ENCODE assay signal across 1 cellular context in the genomic region with DNA sequence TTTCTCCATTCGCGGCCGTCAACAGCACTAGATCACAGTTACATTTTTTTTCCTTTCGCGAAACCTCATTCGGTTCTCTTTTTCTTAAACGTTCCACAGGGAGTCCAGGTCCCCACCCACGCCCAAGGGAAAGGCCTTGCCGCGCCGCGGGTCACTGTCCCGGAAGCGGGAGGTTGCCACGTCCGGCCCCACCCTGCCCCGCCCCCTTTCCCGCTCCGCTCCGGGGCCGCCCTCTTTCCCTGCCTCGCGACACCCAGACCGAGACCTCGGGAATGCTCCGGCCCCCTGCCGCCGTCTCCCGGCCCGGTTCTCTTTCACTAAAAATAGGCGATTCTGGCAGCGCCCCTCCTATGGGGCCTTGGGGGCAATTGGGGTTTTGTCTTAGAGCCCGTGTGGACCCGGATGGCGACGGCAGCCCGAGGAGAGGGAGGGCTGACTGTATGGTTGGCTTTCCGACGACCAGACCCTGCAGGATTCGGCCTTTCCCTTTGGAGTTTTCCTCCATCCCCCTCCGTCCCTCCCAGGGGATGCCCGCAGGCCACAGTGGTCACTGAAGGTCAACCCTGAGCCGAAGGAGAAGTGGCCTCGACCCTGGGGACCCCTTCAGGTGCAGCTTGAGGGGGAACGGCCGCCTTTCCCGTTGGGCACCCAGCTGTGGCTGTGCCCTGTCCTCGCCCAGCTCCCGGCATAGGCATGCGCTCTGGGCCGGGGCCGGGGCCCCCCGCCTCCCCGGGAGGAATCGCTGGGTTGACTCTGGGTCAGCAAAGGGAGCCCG.
TF ChIP-seq lines count a peak whose summit lies in the region.

No MANE protein-coding gene starts in this region.

TF ChIP-seq in K562, 482 proteins besides CTCF, POLR2A, EP300 and RAD21 (continued from another document and continues in another):
- TF ChIP-seq, protein P1, sequence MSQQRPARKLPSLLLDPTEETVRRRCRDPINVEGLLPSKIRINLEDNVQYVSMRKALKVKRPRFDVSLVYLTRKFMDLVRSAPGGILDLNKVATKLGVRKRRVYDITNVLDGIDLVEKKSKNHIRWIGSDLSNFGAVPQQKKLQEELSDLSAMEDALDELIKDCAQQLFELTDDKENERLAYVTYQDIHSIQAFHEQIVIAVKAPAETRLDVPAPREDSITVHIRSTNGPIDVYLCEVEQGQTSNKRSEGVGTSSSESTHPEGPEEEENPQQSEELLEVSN (IDR thresholded peaks at IDR 0.05; ENCODE audit: borderline replicate concordance in 1 of 2, extremely low read depth in 1 of 2, insufficient read depth in 1 of 2, insufficient read length in 1 of 2, low read depth in 1 of 2, low read length in 1 of 2, poor library complexity in 1 of 2, severe bottlenecking in 1 of 2), result peak; percentile 49 to 85
- peak; percentile 47; the same call in 1 of the 2 replicates for TF ChIP-seq TGIF2 (CRISPR knock-in tag; IDR thresholded peaks at IDR 0.05)
- TF ChIP-seq KDM5B (IDR thresholded peaks at IDR 0.05; ENCODE audit: insufficient replicate concordance, low read depth, low read length), result peak; percentile 65
- 0 out of 2 replicates have a peak, but pooled peaks have one; percentile 10 for TF ChIP-seq ESRRA (IDR thresholded peaks at IDR 0.05; ENCODE audit: borderline replicate concordance, low read depth)
- peak; percentile 88 for TF ChIP-seq ZFX (CRISPR knock-in tag; IDR thresholded peaks at IDR 0.05)
- peak; percentile 96 for TF ChIP-seq CHD2 (IDR thresholded peaks at IDR 0.05; ENCODE audit: low read depth, low read length)
- peak; percentile 34; the same call in 1 of the 2 replicates for TF ChIP-seq NCOR1 (IDR thresholded peaks at IDR 0.05)
- TF ChIP-seq MTA2 (IDR thresholded peaks at IDR 0.05; ENCODE audit: low read depth), result 0 out of 2 replicates have a peak, but pooled peaks have one; percentile 18
- TF ChIP-seq, protein P2, sequence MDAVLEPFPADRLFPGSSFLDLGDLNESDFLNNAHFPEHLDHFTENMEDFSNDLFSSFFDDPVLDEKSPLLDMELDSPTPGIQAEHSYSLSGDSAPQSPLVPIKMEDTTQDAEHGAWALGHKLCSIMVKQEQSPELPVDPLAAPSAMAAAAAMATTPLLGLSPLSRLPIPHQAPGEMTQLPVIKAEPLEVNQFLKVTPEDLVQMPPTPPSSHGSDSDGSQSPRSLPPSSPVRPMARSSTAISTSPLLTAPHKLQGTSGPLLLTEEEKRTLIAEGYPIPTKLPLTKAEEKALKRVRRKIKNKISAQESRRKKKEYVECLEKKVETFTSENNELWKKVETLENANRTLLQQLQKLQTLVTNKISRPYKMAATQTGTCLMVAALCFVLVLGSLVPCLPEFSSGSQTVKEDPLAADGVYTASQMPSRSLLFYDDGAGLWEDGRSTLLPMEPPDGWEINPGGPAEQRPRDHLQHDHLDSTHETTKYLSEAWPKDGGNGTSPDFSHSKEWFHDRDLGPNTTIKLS (IDR thresholded peaks at IDR 0.05; ENCODE audit: borderline replicate concordance, low read depth), result peak; percentile 84
- no peak for TF ChIP-seq BCL6 (CRISPR knock-in tag; IDR thresholded peaks at IDR 0.05)
- peak; percentile 86 for TF ChIP-seq ELF1 (tag; IDR thresholded peaks at IDR 0.05)
- TF ChIP-seq KLF6 (CRISPR knock-in tag; IDR thresholded peaks at IDR 0.05; ENCODE audit: borderline replicate concordance), result peak; percentile 69; the same call in 1 of the 2 replicates
- TF ChIP-seq ILK (tag; IDR thresholded peaks at IDR 0.05; ENCODE audit: borderline replicate concordance, low read depth), result no peak
- peak in 1 of 3 experiments; percentile 25 for TF ChIP-seq YY1 (IDR thresholded peaks at IDR 0.05; ENCODE audit: borderline replicate concordance in 1 of 3, control insufficient read depth in 1 of 3, extremely low read depth in 1 of 3, insufficient read depth in 3 of 3, insufficient read length in 1 of 3, insufficient replicate concordance in 2 of 3, low read depth in 1 of 3, low read length in 2 of 3)
- peak; percentile 63 for TF ChIP-seq TAF9B (IDR thresholded peaks at IDR 0.05; ENCODE audit: partially characterized antibody)
- no peak for TF ChIP-seq TCFL5 (CRISPR knock-in tag; conservative IDR thresholded peaks at IDR 0.05)
- peak; percentile 61; the same call in 1 of the 2 replicates for TF ChIP-seq NR2C1 (IDR thresholded peaks at IDR 0.05)
- peak; percentile 63; the same call in 1 of the 2 replicates for TF ChIP-seq NR2C1 (tag; IDR thresholded peaks at IDR 0.05)
- TF ChIP-seq TBP (optimal IDR thresholded peaks at IDR 0.05; ENCODE audit: low read depth, low read length), result peak; percentile 61
- TF ChIP-seq POLR2G (IDR thresholded peaks at IDR 0.05; ENCODE audit: low read depth, low read length), result peak; percentile 79
- no peak for TF ChIP-seq MCM5 (IDR thresholded peaks at IDR 0.05; ENCODE audit: low read depth)
- peak; percentile 15; the same call in 1 of the 2 replicates for TF ChIP-seq GATAD2B (IDR thresholded peaks at IDR 0.05; ENCODE audit: borderline replicate concordance)
- TF ChIP-seq BHLHE40 (IDR thresholded peaks at IDR 0.05; ENCODE audit: low read length), result no peak
- TF ChIP-seq HNRNPL (IDR thresholded peaks at IDR 0.05; ENCODE audit: low read depth, low read length), result peak; percentile 54; the same call in 1 of the 2 replicates
- TF ChIP-seq JUND (IDR thresholded peaks at IDR 0.05; ENCODE audit: borderline replicate concordance, low read depth, low read length), result peak; percentile 7; the same call in 1 of the 2 replicates
- TF ChIP-seq JUND (tag; IDR thresholded peaks at IDR 0.05; ENCODE audit: borderline replicate concordance, low read depth, low read length), result no peak
- TF ChIP-seq PHTF2 (CRISPR knock-in tag; IDR thresholded peaks at IDR 0.05), result no peak
- peak; percentile 72 for TF ChIP-seq RBM25 (IDR thresholded peaks at IDR 0.05; ENCODE audit: low read depth, low read length, severe bottlenecking)
- TF ChIP-seq ZNF589 (CRISPR knock-in tag; IDR thresholded peaks at IDR 0.05; ENCODE audit: low read depth), result peak; percentile 79; the same call in 1 of the 2 replicates
- TF ChIP-seq ELF2 (CRISPR knock-in tag; IDR thresholded peaks at IDR 0.05), result peak; percentile 78
- peak in 1 of 2 experiments; percentile 1; a peak in 2 of 4 replicates for TF ChIP-seq TEAD1 (CRISPR knock-in tag; IDR thresholded peaks at IDR 0.05)
- no peak for TF ChIP-seq CBX5 (IDR thresholded peaks at IDR 0.05; ENCODE audit: borderline replicate concordance, low read depth)
- TF ChIP-seq, protein P3, sequence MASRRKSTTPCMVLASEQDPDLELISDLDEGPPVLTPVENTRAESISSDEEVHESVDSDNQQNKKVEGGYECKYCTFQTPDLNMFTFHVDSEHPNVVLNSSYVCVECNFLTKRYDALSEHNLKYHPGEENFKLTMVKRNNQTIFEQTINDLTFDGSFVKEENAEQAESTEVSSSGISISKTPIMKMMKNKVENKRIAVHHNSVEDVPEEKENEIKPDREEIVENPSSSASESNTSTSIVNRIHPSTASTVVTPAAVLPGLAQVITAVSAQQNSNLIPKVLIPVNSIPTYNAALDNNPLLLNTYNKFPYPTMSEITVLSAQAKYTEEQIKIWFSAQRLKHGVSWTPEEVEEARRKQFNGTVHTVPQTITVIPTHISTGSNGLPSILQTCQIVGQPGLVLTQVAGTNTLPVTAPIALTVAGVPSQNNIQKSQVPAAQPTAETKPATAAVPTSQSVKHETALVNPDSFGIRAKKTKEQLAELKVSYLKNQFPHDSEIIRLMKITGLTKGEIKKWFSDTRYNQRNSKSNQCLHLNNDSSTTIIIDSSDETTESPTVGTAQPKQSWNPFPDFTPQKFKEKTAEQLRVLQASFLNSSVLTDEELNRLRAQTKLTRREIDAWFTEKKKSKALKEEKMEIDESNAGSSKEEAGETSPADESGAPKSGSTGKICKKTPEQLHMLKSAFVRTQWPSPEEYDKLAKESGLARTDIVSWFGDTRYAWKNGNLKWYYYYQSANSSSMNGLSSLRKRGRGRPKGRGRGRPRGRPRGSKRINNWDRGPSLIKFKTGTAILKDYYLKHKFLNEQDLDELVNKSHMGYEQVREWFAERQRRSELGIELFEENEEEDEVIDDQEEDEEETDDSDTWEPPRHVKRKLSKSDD (conservative IDR thresholded peaks at IDR 0.05; ENCODE audit: low read length), result no peak
- TF ChIP-seq SMAD4 (CRISPR knock-in tag; conservative IDR thresholded peaks at IDR 0.05), result peak; percentile 14; the same call in 1 of the 2 replicates
- TF ChIP-seq, protein P4, sequence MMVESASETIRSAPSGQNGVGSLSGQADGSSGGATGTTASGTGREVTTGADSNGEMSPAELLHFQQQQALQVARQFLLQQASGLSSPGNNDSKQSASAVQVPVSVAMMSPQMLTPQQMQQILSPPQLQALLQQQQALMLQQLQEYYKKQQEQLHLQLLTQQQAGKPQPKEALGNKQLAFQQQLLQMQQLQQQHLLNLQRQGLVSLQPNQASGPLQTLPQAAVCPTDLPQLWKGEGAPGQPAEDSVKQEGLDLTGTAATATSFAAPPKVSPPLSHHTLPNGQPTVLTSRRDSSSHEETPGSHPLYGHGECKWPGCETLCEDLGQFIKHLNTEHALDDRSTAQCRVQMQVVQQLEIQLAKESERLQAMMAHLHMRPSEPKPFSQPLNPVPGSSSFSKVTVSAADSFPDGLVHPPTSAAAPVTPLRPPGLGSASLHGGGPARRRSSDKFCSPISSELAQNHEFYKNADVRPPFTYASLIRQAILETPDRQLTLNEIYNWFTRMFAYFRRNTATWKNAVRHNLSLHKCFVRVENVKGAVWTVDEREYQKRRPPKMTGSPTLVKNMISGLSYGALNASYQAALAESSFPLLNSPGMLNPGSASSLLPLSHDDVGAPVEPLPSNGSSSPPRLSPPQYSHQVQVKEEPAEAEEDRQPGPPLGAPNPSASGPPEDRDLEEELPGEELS (CRISPR knock-in tag; IDR thresholded peaks at IDR 0.05; ENCODE audit: borderline replicate concordance), result peak; percentile 68; the same call in 1 of the 2 replicates
- no peak for TF ChIP-seq ZBTB1 (CRISPR knock-in tag; IDR thresholded peaks at IDR 0.05; ENCODE audit: borderline replicate concordance, low read depth)
- TF ChIP-seq, protein P5, sequence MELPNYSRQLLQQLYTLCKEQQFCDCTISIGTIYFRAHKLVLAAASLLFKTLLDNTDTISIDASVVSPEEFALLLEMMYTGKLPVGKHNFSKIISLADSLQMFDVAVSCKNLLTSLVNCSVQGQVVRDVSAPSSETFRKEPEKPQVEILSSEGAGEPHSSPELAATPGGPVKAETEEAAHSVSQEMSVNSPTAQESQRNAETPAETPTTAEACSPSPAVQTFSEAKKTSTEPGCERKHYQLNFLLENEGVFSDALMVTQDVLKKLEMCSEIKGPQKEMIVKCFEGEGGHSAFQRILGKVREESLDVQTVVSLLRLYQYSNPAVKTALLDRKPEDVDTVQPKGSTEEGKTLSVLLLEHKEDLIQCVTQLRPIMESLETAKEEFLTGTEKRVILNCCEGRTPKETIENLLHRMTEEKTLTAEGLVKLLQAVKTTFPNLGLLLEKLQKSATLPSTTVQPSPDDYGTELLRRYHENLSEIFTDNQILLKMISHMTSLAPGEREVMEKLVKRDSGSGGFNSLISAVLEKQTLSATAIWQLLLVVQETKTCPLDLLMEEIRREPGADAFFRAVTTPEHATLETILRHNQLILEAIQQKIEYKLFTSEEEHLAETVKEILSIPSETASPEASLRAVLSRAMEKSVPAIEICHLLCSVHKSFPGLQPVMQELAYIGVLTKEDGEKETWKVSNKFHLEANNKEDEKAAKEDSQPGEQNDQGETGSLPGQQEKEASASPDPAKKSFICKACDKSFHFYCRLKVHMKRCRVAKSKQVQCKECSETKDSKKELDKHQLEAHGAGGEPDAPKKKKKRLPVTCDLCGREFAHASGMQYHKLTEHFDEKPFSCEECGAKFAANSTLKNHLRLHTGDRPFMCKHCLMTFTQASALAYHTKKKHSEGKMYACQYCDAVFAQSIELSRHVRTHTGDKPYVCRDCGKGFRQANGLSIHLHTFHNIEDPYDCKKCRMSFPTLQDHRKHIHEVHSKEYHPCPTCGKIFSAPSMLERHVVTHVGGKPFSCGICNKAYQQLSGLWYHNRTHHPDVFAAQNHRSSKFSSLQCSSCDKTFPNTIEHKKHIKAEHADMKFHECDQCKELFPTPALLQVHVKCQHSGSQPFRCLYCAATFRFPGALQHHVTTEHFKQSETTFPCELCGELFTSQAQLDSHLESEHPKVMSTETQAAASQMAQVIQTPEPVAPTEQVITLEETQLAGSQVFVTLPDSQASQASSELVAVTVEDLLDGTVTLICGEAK (IDR thresholded peaks at IDR 0.05), result peak; percentile 82
- TF ChIP-seq, protein P5 (CRISPR knock-in tag; IDR thresholded peaks at IDR 0.05), result no peak
- 0 out of 2 replicates have a peak, but pooled peaks have one; percentile 48 for TF ChIP-seq ZSCAN29 (IDR thresholded peaks at IDR 0.05)
- no peak for TF ChIP-seq ATF1 (CRISPR knock-in tag; IDR thresholded peaks at IDR 0.05)
- TF ChIP-seq ATF1 (tag; IDR thresholded peaks at IDR 0.05), result peak; percentile 32
